ENCODE assay signal across 17 cellular contexts in the genomic region with DNA sequence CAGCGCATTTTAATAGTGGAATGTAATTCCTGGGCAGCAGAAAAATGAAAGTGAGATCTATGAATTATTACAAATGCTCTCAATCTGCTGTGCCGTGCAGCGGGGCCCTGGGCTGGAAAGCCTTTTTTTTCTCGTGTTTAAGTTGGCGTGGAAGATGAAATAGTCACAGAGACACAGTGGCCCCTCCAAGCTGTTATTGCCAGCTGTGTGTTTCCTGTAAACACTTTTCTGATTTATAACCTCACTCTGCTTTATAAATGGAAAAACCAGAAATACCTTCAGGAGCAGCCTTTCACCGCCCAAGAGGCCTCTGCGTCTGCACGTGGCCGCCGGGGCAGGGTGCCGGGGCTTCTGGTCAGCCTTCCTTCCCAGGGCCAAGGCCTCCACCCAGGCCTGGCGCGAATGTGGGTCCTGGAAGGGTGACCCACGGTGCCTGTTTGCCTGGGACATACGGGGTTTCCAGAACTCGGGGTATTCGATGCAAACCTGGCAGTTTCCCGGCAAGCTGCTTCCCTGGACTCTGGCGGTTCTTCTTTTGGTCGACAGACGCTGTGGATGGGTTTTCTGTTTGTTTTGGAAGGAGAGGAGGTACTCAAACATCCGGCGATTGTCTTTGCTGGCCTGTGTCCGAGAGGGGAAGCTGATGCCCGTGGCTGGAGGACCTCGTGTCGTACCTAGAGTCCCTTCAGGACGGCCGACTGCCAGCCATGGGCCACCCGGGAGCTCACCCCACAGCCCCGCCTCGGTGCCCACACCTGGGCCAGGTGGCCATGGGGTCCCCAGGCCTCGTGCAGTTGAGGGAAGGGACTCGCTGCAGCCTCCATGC.
A peak's percentile ranks its signal among the peaks of the same experiment; 100 is the strongest.
DNase-seq lines count a peak whose midpoint lies in the region; ATAC-seq and TF ChIP-seq lines count a peak whose summit lies in the region.
"Had no signal": no experiment of that assay in that cellular context is flagged by ENCODE, and none has a peak within 500 bp of the region (broad histone marks: within the 10 kb centered on the region; RNA-seq: fewer than 3 reads in every experiment).

No MANE protein-coding gene starts in this region.

- H3K9me3 Mint-ChIP-seq in type B pancreatic cell = no peaks in the 10 kb centered on the region
- H3K9me3 Mint-ChIP-seq: nephron had no signal

- peak overlapping the region; percentile 56 for H3K4me2 ChIP-seq in PC-3 (ENCODE audit: low read length)

- intact Hi-C loops in Right ventricle myocardium inferior (cut with DNase I) (no loop called here), PC-3 (cut with micrococcal nuclease) (no loop called here), left ventricle myocardium inferior (cut with micrococcal nuclease) (no loop called here)

- no peak overlapping the region for H3K9ac ChIP-seq in PC-3 (ENCODE audit: low read length)

- peak overlapping the region; percentile 67 for H2AFZ ChIP-seq in PC-3 (ENCODE audit: low read length)

- H3K27ac Mint-ChIP-seq in type B pancreatic cell = no peak overlapping the region
- H3K27ac Mint-ChIP-seq: nephron had no signal

- H3K4me3 ChIP-seq in right atrium auricular region (peak overlapping the region in 1 of 2 donors; percentile 6), PC-3 (ENCODE audit: low read length) (no peak overlapping the region; the same call in 1 of the 2 replicates), left ventricle myocardium inferior (peak overlapping the region; percentile 31)
- H3K4me3 ChIP-seq: dorsolateral prefrontal cortex, lower lobe of right lung had no signal

- H3K4me1 Mint-ChIP-seq in type B pancreatic cell (ENCODE audit: unreplicated experiment) = no peaks in the 10 kb centered on the region
- H3K4me1 Mint-ChIP-seq: nephron had no signal

- DNase-seq in Right ventricle myocardium inferior (ENCODE audit: missing footprints) = peak; percentile 54
- no peak for DNase-seq in right atrium auricular region (ENCODE audit: low spot score)
- no peak for DNase-seq in PC-3
- DNase-seq in left ventricle myocardium inferior = peak; percentile 27
- DNase-seq in type B pancreatic cell (ENCODE audit: extremely low spot score, unreplicated experiment) = no peak
- no peak for DNase-seq in D341Med (ENCODE audit: low spot score)
- no peak for DNase-seq in stimulated activated CD4-positive, alpha-beta T cell treated with anti-CD3 and anti-CD28 coated beads, Interleukin-4, amount 100 ng/mL, for 1 hour
- no peak for DNase-seq in foreskin melanocyte
- DNase-seq: dorsolateral prefrontal cortex; lower lobe of right lung; NCI-H1048; NCI-H2171 treated with DMSO at 0.1 percent for 48 hours; retina; stimulated activated CD4-positive, alpha-beta T cell treated with anti-CD3 and anti-CD28 coated beads, Interleukin-1b, Interleukin-23, amount 100 ng/mL, for 48 hours had no signal

- TF ChIP-seq CTCF in right atrium auricular region (IDR thresholded peaks at IDR 0.05) (no peak), PC-3 (conservative IDR thresholded peaks at IDR 0.05; ENCODE audit: low read depth, low read length) (no peak; the same call in 1 of the 2 replicates), left ventricle myocardium inferior (IDR thresholded peaks at IDR 0.05; ENCODE audit: borderline replicate concordance) (peak; percentile 11), type B pancreatic cell (conservative IDR thresholded peaks at IDR 0.05) (peak; percentile 14)

- no peak for ATAC-seq in Right ventricle myocardium inferior
- ATAC-seq in PC-3 = peak; percentile 15

- H3K36me3 Mint-ChIP-seq in type B pancreatic cell = no peaks in the 10 kb centered on the region

- POLR2A ChIA-PET in PC-3 (lab: Charles Lee; ENCODE audit: unreplicated experiment) = no interaction called here

- H3K36me3 ChIP-seq in right atrium auricular region (no peaks in the 10 kb centered on the region), PC-3 (ENCODE audit: low read depth, low read length) (no peaks in the 10 kb centered on the region), left ventricle myocardium inferior (no peaks in the 10 kb centered on the region)
- H3K36me3 ChIP-seq: lower lobe of right lung, tibial nerve had no signal

- no peaks in the 10 kb centered on the region for H3K27me3 Mint-ChIP-seq in type B pancreatic cell

- no TSS peak for BruUV-seq in PC-3 (replicated peaks; lab: Mats Ljungman, UMichigan)

- CTCF ChIA-PET in PC-3 (lab: Charles Lee) = no interaction called here

- H3K79me2 ChIP-seq in PC-3 (ENCODE audit: low read length) = no peaks in the 10 kb centered on the region

- H3K4me3 Mint-ChIP-seq in type B pancreatic cell = no peak overlapping the region

- no peaks in the 10 kb centered on the region for H3K9me3 ChIP-seq in right atrium auricular region
- no peaks in the 10 kb centered on the region for H3K9me3 ChIP-seq in PC-3 (ENCODE audit: low read length)
- no peaks in the 10 kb centered on the region for H3K9me3 ChIP-seq in left ventricle myocardium inferior (replicated peaks)
- H3K9me3 ChIP-seq: Caco-2, lower lobe of right lung, tibial nerve had no signal

- no peaks in the 10 kb centered on the region for H3K27me3 ChIP-seq in right atrium auricular region
- no peaks in the 10 kb centered on the region for H3K27me3 ChIP-seq in PC-3 (ENCODE audit: low read length)
- H3K27me3 ChIP-seq in left ventricle myocardium inferior (ENCODE audit: low read depth) = no peaks in the 10 kb centered on the region
- H3K27me3 ChIP-seq: tibial nerve had no signal

- no peaks in the 10 kb centered on the region for H3F3A ChIP-seq in PC-3 (ENCODE audit: low read length, unreplicated experiment)

- H3K27ac ChIP-seq in right atrium auricular region (no peak overlapping the region), PC-3 (ENCODE audit: low read length) (no peak overlapping the region), left ventricle myocardium inferior (replicated peaks) (peak overlapping the region; percentile 70)
- H3K27ac ChIP-seq: dorsolateral prefrontal cortex, lower lobe of right lung, tibial nerve had no signal

- no peaks in the 10 kb centered on the region for H4K20me1 ChIP-seq in PC-3 (ENCODE audit: low read length)

- H3K4me1 ChIP-seq in right atrium auricular region (no peaks in the 10 kb centered on the region), PC-3 (ENCODE audit: insufficient read depth, low read length) (no peaks in the 10 kb centered on the region), left ventricle myocardium inferior (no peaks in the 10 kb centered on the region)
- H3K4me1 ChIP-seq: Caco-2, lower lobe of right lung, tibial nerve had no signal

- H3K9me2 ChIP-seq in PC-3 (replicated peaks; ENCODE audit: low read length) = no peaks in the 10 kb centered on the region

Comparison
In these comparisons a context has a peak if more than half of its experiments do, and no peak if none do; other contexts are left out.
1. DNase-seq: peak in Right ventricle myocardium inferior (single experiment) and left ventricle myocardium inferior (single experiment); none in right atrium auricular region (single experiment), PC-3 (single experiment), type B pancreatic cell (single experiment), D341Med (single experiment), stimulated activated CD4-positive, alpha-beta T cell treated with anti-CD3 and anti-CD28 coated beads, Interleukin-4, amount 100 ng/mL, for 1 hour (single experiment) and foreskin melanocyte (single experiment).
2. CTCF ChIP-seq: peak in left ventricle myocardium inferior (single experiment) and type B pancreatic cell (single experiment); none in right atrium auricular region (0 of 2) and PC-3 (single experiment).